15 cellular contexts compared by ENCODE assay signal in the genomic region with DNA sequence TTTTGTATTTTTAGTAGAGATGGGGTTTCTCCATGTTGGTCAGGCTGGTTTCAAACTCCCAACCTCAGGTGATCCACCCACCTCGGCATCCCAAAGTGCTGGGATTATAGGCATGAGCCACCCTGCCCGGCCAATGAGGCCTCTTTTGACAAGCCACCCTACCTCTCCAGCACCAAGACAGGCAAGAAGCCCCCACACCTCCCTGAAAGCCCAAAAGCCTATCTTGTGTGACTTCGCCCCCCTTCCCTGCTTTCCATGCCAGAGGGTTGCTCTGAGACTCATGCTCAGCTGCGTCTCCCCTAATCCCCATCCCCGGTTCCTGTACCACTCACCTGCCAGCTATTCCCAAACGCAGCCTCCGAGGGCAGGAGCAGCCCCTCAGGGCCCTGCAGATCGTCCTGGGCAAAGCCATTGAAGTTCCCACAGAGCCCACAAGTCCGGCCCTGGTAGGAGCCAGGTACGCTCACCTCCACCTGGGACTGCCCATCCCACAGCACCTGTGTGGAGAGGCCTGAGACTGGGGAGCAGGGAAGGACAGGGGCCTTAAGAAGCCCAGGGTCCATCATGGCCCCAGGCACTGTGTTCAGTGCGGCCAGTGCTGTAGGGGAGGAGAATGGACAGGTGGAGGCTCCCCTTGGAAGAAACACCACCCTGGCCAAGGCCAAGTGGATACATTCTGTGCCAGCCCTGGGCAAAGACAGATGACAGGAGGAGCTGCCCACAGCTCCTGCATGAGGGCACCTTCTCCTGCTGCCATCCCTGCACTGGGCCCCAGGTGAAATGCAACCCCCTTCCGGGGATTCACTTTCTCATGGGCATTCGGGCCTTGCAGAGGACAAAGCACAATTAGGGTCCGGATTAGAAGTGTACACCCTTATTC. TPM values are rescaled to one million over a fixed set of nuclear protein-coding genes. Genes with fewer than 3 reads are reported as not detected.
DNase-seq lines count a peak whose midpoint lies in the region; ATAC-seq and TF ChIP-seq lines count a peak whose summit lies in the region.
"Had no signal": no experiment of that assay in that cellular context is flagged by ENCODE, and none has a peak within 500 bp of the region (broad histone marks: within the 10 kb centered on the region; RNA-seq: fewer than 3 reads in every experiment).

No MANE protein-coding gene starts in this region.

- intact Hi-C loops in mucosa of descending colon (cut with DNase I, micrococcal nuclease): no loop called here

- H3K4me3 ChIP-seq in mucosa of descending colon: no peak overlapping the region
- H3K4me3 ChIP-seq in BE2C (ENCODE audit: low read depth, low read length): no peak overlapping the region
- H3K4me3 ChIP-seq: GM23248 had no signal

- no peaks in the 10 kb centered on the region for H3K9me3 ChIP-seq in mucosa of descending colon
- H3K9me3 ChIP-seq in BE2C: no peaks in the 10 kb centered on the region
- H3K9me3 ChIP-seq: Caco-2 had no signal

- peak; percentile 0 for DNase-seq in stimulated activated CD4-positive, alpha-beta T cell treated with anti-CD3 and anti-CD28 coated beads, Interleukin-1b, Interleukin-23, amount 100 ng/mL, for 48 hours
- no peak for DNase-seq in stimulated activated CD4-positive, alpha-beta T cell treated with anti-CD3 and anti-CD28 coated beads, Interleukin-2, amount 100 ng/mL, for 48 hours
- peak; percentile 92 for DNase-seq in cerebellar cortex (ENCODE audit: low spot score)
- peak in 2 of 3 donors; percentile 19 to 20 for DNase-seq in mucosa of descending colon
- DNase-seq in RKO (ENCODE audit: low spot score): no peak
- no peak for DNase-seq in T-helper 9 cell
- DNase-seq in BE2C: no peak
- DNase-seq: Caco-2; CD4-positive, CD25-positive, alpha-beta regulatory T cell; GM23248; KBM-7; NCI-H1417 treated with DMSO at 0.1 percent for 48 hours; NCI-H1930; NCI-H446; NCI-H69 had no signal

- TF ChIP-seq CTCF in mucosa of descending colon (IDR thresholded peaks at IDR 0.05): no peak
- no peak for TF ChIP-seq CTCF in BE2C (IDR thresholded peaks at IDR 0.05; ENCODE audit: low read depth, low read length)

- no peak for ATAC-seq in mucosa of descending colon

- no peaks in the 10 kb centered on the region for H3K27me3 ChIP-seq in BE2C

- H3K36me3 ChIP-seq in mucosa of descending colon (ENCODE audit: low read depth) (no peaks in the 10 kb centered on the region), BE2C (no peaks in the 10 kb centered on the region)

- peaks cover 13% of the 10 kb centered on the region for H3K4me1 ChIP-seq in mucosa of descending colon (ENCODE audit: low read depth)
- H3K4me1 ChIP-seq in BE2C: 0 out of 2 replicates have a peak, but pooled peaks cover 5% of the 10 kb centered on the region

RNA-seq across cellular contexts. Expression of gene ATP6V1F, which starts 15.8 kb away (rescaled TPM):
- total RNA-seq in mucosa of descending colon: 10 to 100 TPM; 55.6 to 85.5 (median 82.4) TPM
- 748 TPM for polyA plus RNA-seq in BE2C (2012; ENCODE audit: insufficient read depth, insufficient read length, low read depth)

RNA-seq across cellular contexts. Expression of gene KCP, which starts 32.0 kb away (rescaled TPM):
- 1 to 10 TPM in 2 of 3 donors, under 1 TPM in 1; 0.47 to 1.7 (median 1.4) TPM for total RNA-seq in mucosa of descending colon
- 5.7 TPM for polyA plus RNA-seq in BE2C (2012; ENCODE audit: insufficient read depth, insufficient read length, low read depth)
- total RNA-seq: GM23248 had no signal

RNA-seq across cellular contexts. Expression of gene FLNC, which starts 48.3 kb away (rescaled TPM):
- 100 to 1,000 TPM in 1 of 3 donors, 10 to 100 TPM in 1, 1 to 10 TPM in 1; 6.9 to 267 (median 15.0) TPM for total RNA-seq in mucosa of descending colon
- polyA plus RNA-seq in BE2C (2012; ENCODE audit: insufficient read depth, insufficient read length, low read depth): 79.3 TPM
- total RNA-seq: CD4-positive, CD25-positive, alpha-beta regulatory T cell had no signal
- polyA plus RNA-seq: CD4-positive, CD25-positive, alpha-beta regulatory T cell had no signal

RNA-seq across cellular contexts. Expression of gene IRF5, which starts 59.3 kb away (rescaled TPM):
- total RNA-seq in mucosa of descending colon: 10 to 100 TPM in 1 of 3 donors, 1 to 10 TPM in 2; 6.9 to 10.1 (median 9.0) TPM
- 1.1 TPM for polyA plus RNA-seq in BE2C (2012; ENCODE audit: insufficient read depth, insufficient read length, low read depth)

Comparison
In these comparisons a context has a peak if more than half of its experiments do, and no peak if none do; other contexts are left out.
1. DNase-seq: peak in stimulated activated CD4-positive, alpha-beta T cell treated with anti-CD3 and anti-CD28 coated beads, Interleukin-1b, Interleukin-23, amount 100 ng/mL, for 48 hours (single experiment), cerebellar cortex (single experiment) and mucosa of descending colon (2 of 3); none in stimulated activated CD4-positive, alpha-beta T cell treated with anti-CD3 and anti-CD28 coated beads, Interleukin-2, amount 100 ng/mL, for 48 hours (0 of 2), RKO (single experiment), T-helper 9 cell (single experiment) and BE2C (single experiment).